20 cellular contexts compared by ENCODE assay signal in genomic region chr6:101268541-101268940, GRCh38.
DNase-seq lines count a peak whose midpoint lies in the region; ATAC-seq, FAIRE-seq and TF ChIP-seq lines count a peak whose summit lies in the region.
"Had no signal": no experiment of that assay in that cellular context is flagged by ENCODE, and none has a peak within 500 bp of the region (broad histone marks: within the 10 kb centered on the region; RNA-seq: fewer than 3 reads in every experiment).

No MANE protein-coding gene starts in this region.

- H3K79me1 ChIP-seq in H1 (ENCODE audit: low read depth, low read length): no peaks in the 10 kb centered on the region

- H3K14ac ChIP-seq in H1 (ENCODE audit: insufficient read length): no peak overlapping the region

- H2BK12ac ChIP-seq in H1 (ENCODE audit: low read depth, low read length): no peak overlapping the region

- H3K9me3 ChIP-seq in H1 (ENCODE audit: insufficient read depth in 2 of 2, low read depth in 1 of 2, low read length in 1 of 2): no peaks in the 10 kb centered on the region

- no peaks in the 10 kb centered on the region for H3K23me2 ChIP-seq in H1 (ENCODE audit: low read depth, low read length)

- POLR2A ChIA-PET in H1 (lab: Charles Lee; ENCODE audit: partially characterized antibody): no interaction called here

- H2BK5ac ChIP-seq in H1 (ENCODE audit: low read depth, low read length): no peak overlapping the region

- no peak overlapping the region for H4K8ac ChIP-seq in H1 (ENCODE audit: extremely low read depth, insufficient read depth, low read length)

- TF ChIP-seq RAD21 in H1 (IDR thresholded peaks at IDR 0.05 in 1 of 2, conservative IDR thresholded peaks at IDR 0.05 in 1 of 2; ENCODE audit: low read depth in 2 of 2, low read length in 2 of 2): no peak

- H3K27me3 ChIP-seq in H1 (replicated peaks in 1 of 4; ENCODE audit: control insufficient read depth in 3 of 4, extremely low read depth in 1 of 4, insufficient read depth in 3 of 4, low read length in 3 of 4): no peaks in the 10 kb centered on the region

- no peak for ATAC-seq in GM21447 (IDR thresholded peaks at IDR 0.05; ENCODE audit: unreplicated experiment)
- ATAC-seq: K562, PC-3, SK-N-SH treated with all-trans-retinoic acid at 6 μM for 48 hours, T-cell had no signal

- no peak overlapping the region for H3K9ac ChIP-seq in H1 (replicated peaks in 1 of 4; ENCODE audit: extremely low read depth in 1 of 4, low read depth in 3 of 4, low read length in 3 of 4)

- H3K56ac ChIP-seq in H1 (replicated peaks; ENCODE audit: insufficient read length, low read depth, low read length): no peak overlapping the region

- no peaks in the 10 kb centered on the region for H3K79me2 ChIP-seq in H1 (ENCODE audit: control insufficient read depth in 1 of 2, insufficient read depth in 2 of 2, low read length in 2 of 2)

- DNase-seq in EH (ENCODE audit: low read depth) (peak; percentile 75), HFF-Myc (ENCODE audit: extremely low read depth, low read depth) (peak; percentile 15), H1 (ENCODE audit: low read depth in 1 of 2, low spot score in 2 of 2) (no peak), NCI-H2171 treated with DMSO at 0.1 percent for 48 hours (lab: John Stamatoyannopoulos, UW) (no peak), NCI-H2196 (lab: John Stamatoyannopoulos, UW; ENCODE audit: unreplicated experiment) (no peak), caudate nucleus (lab: John Stamatoyannopoulos, UW) (no peak)
- DNase-seq: ACHN, DMS 273 treated with DMSO at 0.1 percent for 48 hours, H9, NCI-H1105, NCI-H2081, NCI-H510A, NCI-H774, PC-3, SIG-M5, T-cell had no signal

- H2BK15ac ChIP-seq in H1 (ENCODE audit: low read length): no peak overlapping the region

- no peak for TF ChIP-seq POLR2A in H1 (IDR thresholded peaks at IDR 0.05; ENCODE audit: control extremely low read depth in 1 of 2, low read depth in 2 of 2, low read length in 2 of 2)

- H2AK5ac ChIP-seq in H1 (ENCODE audit: low read depth, low read length): no peak overlapping the region

- no peak for TF ChIP-seq CTCF in HFF-Myc (IDR thresholded peaks at IDR 0.05; ENCODE audit: low read depth, low read length, missing control alignments)
- no peak for TF ChIP-seq CTCF in H1 (IDR thresholded peaks at IDR 0.05; ENCODE audit: control extremely low read depth in 1 of 3, insufficient read depth in 1 of 3, low read depth in 1 of 3, low read length in 3 of 3)

- no peak overlapping the region for H3K4me2 ChIP-seq in H1 (ENCODE audit: insufficient read depth in 1 of 2, low read depth in 2 of 2, low read length in 2 of 2)

- no peak overlapping the region for H2BK20ac ChIP-seq in H1 (ENCODE audit: low read length)

- CTCF ChIA-PET in H1 (lab: Charles Lee; ENCODE audit: partially characterized antibody): interaction anchor here (0.7 kb wide), 1 partner anchor 523 kb away, joined by 3 read pairs; no protein-coding TSS in a partner anchor

- no peak overlapping the region for H3K4ac ChIP-seq in H1 (replicated peaks; ENCODE audit: insufficient read length, low read depth, low read length)

- H4K20me1 ChIP-seq in H1 (replicated peaks in 1 of 2; ENCODE audit: control insufficient read depth in 1 of 2, insufficient read depth in 2 of 2, low read length in 2 of 2): no peaks in the 10 kb centered on the region

- TF ChIP-seq EP300 in H1 (IDR thresholded peaks at IDR 0.05; ENCODE audit: borderline replicate concordance in 1 of 2, low read depth in 2 of 2, low read length in 2 of 2): no peak

- H4K5ac ChIP-seq in H1 (ENCODE audit: insufficient read length, low read depth, low read length): no peak overlapping the region

- H3K4me3 ChIP-seq in HFF-Myc (replicated peaks; ENCODE audit: low read depth, low read length) (no peak overlapping the region), H1 (ENCODE audit: extremely low read depth in 1 of 4, insufficient read depth in 2 of 4, low read depth in 3 of 4, low read length in 4 of 4) (no peak overlapping the region)
- H3K4me3 ChIP-seq: K562 had no signal

- H2AFZ ChIP-seq in H1 (ENCODE audit: low read length): 0 out of 2 replicates have a peak overlapping the region, but pooled peaks have one; percentile 25

- WGBS in H1 (ENCODE audit: extremely low coverage in 1 of 2, insufficient coverage in 1 of 2, insufficient read length in 1 of 2, insufficient replicate concordance in 2 of 2, low coverage in 1 of 2, low lambda C conversion rate in 2 of 2, missing lambda C conversion rate in 1 of 2), 2 experiments: 97% methylated on average over 2 of the region's 2 CpGs; no CpG with 5 or more reads in 1 of the 2 experiments

- FAIRE-seq in H1 (lab: Jason Lieb, UNC): no peak
- FAIRE-seq: K562 had no signal

- H3K4me1 ChIP-seq in H1 (replicated peaks in 1 of 4; ENCODE audit: control insufficient read depth in 3 of 4, insufficient read depth in 4 of 4, low read length in 3 of 4): no peaks in the 10 kb centered on the region

- H3K27ac ChIP-seq in H1 (ENCODE audit: low read depth, low read length) (no peak overlapping the region), caudate nucleus (ENCODE audit: low read depth, low read length) (no peak overlapping the region)
- H3K27ac ChIP-seq: RWPE1 had no signal

- no peak overlapping the region for H3K23ac ChIP-seq in H1 (ENCODE audit: insufficient read length)

- H4K91ac ChIP-seq in H1 (replicated peaks; ENCODE audit: insufficient read length, low read length): no peak overlapping the region

- H3K36me3 ChIP-seq in H1 (ENCODE audit: control insufficient read depth in 2 of 4, insufficient read depth in 4 of 4, low read length in 3 of 4): no peaks in the 10 kb centered on the region

- no peak overlapping the region for H2BK120ac ChIP-seq in H1 (replicated peaks; ENCODE audit: low read depth, low read length)

- H3K18ac ChIP-seq in H1 (ENCODE audit: extremely low read depth, low read length): no peak overlapping the region

TF ChIP-seq in H1, 55 proteins besides CTCF, POLR2A, EP300 and RAD21:
- TF ChIP-seq BACH1 (IDR thresholded peaks at IDR 0.05; ENCODE audit: low read length) (no peak), GTF2F1 (IDR thresholded peaks at IDR 0.05; ENCODE audit: borderline replicate concordance, low read depth, low read length) (no peak), KDM5A (IDR thresholded peaks at IDR 0.05; ENCODE audit: low read length) (no peak), RNF2 (IDR thresholded peaks at IDR 0.05; ENCODE audit: borderline replicate concordance, low read depth, low read length, missing control alignments, poor library complexity, severe bottlenecking) (no peak), RBBP5 (IDR thresholded peaks at IDR 0.05; ENCODE audit: borderline replicate concordance, low read depth, low read length) (no peak), MAFK (IDR thresholded peaks at IDR 0.05; ENCODE audit: low read depth, low read length) (no peak), ASH2L (IDR thresholded peaks at IDR 0.05; ENCODE audit: low read length) (no peak), PHF8 (conservative IDR thresholded peaks at IDR 0.05; ENCODE audit: low read depth, low read length) (no peak), TAF1 (IDR thresholded peaks at IDR 0.05; ENCODE audit: low read depth, low read length) (no peak), SIRT6 (IDR thresholded peaks at IDR 0.05; ENCODE audit: low read length) (no peak), BCL11A (IDR thresholded peaks at IDR 0.05; ENCODE audit: low read depth in 2 of 2, low read length in 2 of 2) (no peak), EZH2 (IDR thresholded peaks at IDR 0.05; ENCODE audit: low read depth, low read length, severe bottlenecking) (no peak)

Comparison
In these comparisons a context has a peak if more than half of its experiments do, and no peak if none do; other contexts are left out.
1. DNase-seq: peak in EH (single experiment) and HFF-Myc (single experiment); none in H1 (0 of 2), NCI-H2171 treated with DMSO at 0.1 percent for 48 hours (single experiment), NCI-H2196 (single experiment) and caudate nucleus (0 of 61).